21 cellular contexts compared by ENCODE assay signal in the genomic region with DNA sequence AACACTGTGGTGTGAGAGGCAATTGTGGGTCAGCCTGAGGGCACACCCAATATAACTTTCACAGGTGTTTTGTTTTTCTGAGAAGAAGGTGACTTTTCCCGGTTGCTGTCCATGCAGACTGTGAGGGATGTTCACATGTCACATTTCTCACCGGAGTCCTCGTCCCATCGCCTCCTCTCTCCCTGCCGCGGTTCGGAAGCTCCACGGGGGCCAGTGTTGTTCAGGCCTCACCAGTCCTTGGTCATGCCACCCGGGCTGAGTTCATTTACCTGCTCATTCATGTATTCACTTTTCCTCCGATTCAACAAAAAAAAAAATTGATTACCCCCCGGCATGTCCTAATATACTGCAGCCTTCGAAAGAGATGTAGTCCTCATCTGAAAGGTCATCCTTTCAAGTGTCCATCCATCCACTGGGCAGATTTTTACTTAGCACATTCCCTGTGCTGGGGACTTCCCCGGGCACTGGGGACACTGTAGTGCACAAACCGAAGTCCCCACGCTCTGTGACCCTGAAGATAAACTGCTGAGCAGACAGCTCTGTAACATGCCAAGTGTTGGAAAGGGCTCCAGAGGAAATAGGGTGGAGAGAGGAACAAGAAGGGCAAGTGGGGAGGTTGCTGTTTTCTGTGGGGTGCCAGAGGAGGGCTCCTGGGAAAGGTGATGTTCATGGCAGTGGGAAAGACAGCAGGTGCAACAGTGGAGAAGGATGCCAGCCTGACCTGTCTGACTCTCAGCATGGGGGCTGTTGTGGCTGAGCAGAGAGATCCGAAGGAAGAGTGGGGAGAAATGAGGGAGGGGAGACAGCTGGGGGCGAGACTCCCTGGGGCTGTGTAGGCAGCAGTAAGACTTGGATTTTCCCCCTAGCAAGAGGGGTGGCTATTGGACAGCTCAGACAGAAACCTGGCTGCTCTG. TPM values are rescaled to one million over a fixed set of nuclear protein-coding genes. Genes with fewer than 3 reads are reported as not detected.
"Had no signal": no experiment of that assay in that cellular context is flagged by ENCODE, and none has a peak within 500 bp of the region (broad histone marks: within the 10 kb centered on the region; RNA-seq: fewer than 3 reads in every experiment).

No MANE protein-coding gene starts in this region.

- H3K27ac Mint-ChIP-seq: activated B cell treated with CpG ODN at 0.5 μM for 24 hours; activated CD4-positive, alpha-beta memory T cell treated with anti-CD3 and anti-CD28 coated beads for 36 hours; mesothelial cell of epicardium; nephron; stimulated activated naive B cell treated with anti-CD40 and anti-IgM and Interleukin-4, amounts not matched to agents 10 μg/mL and 1 μg/mL and 100 μg/mL, for 72 hours; T-helper 2 cell treated with Interferon-gamma antibody and Interleukin-4, amounts not matched to agents 5 μg/mL and 100 μg/mL, for 36 hours had no signal

- H3K4me1 Mint-ChIP-seq: mesothelial cell of epicardium had no signal

- H3K4me1 ChIP-seq: adrenal gland, esophagus squamous epithelium, prostate gland had no signal

- H3K9me3 Mint-ChIP-seq: activated CD4-positive, alpha-beta memory T cell treated with anti-CD3 and anti-CD28 coated beads for 36 hours; activated T-cell treated with anti-CD3 and anti-CD28 coated beads, Interleukin-2, amount 50 U/mL, for 4 hours; T-helper 2 cell treated with Interferon-gamma antibody and Interleukin-4, amounts not matched to agents 5 μg/mL and 100 μg/mL, for 36 hours had no signal

- H3K36me3 ChIP-seq: adrenal gland, esophagus squamous epithelium, prostate gland, right lobe of liver, thyroid gland had no signal

- H3K4me3 Mint-ChIP-seq: activated B cell treated with CpG ODN at 0.5 μM for 24 hours; activated CD4-positive, alpha-beta memory T cell treated with anti-CD3 and anti-CD28 coated beads for 36 hours; activated T-cell treated with anti-CD3 and anti-CD28 coated beads, Interleukin-2, amount 50 U/mL, for 4 hours; mesothelial cell of epicardium; nephron; stimulated activated naive B cell treated with anti-CD40 and anti-IgM and Interleukin-4, amounts not matched to agents 10 μg/mL and 1 μg/mL and 100 μg/mL, for 72 hours; T-helper 2 cell treated with Interferon-gamma antibody and Interleukin-4, amounts not matched to agents 5 μg/mL and 100 μg/mL, for 36 hours had no signal

- H3K27ac ChIP-seq: adrenal gland, esophagus squamous epithelium, prostate gland, thyroid gland had no signal

- H3K4me3 ChIP-seq: adrenal gland, esophagus squamous epithelium, lung, prostate gland, right lobe of liver, thyroid gland had no signal

- H3K9me3 ChIP-seq: adrenal gland, esophagus squamous epithelium, prostate gland, right lobe of liver, thyroid gland had no signal

- H3K27me3 ChIP-seq: adrenal gland, esophagus squamous epithelium, right lobe of liver, thyroid gland had no signal

- DNase-seq: activated B cell treated with CpG ODN at 0.5 μM for 24 hours; activated CD4-positive, alpha-beta memory T cell treated with anti-CD3 and anti-CD28 coated beads for 36 hours; activated CD4-positive, alpha-beta T cell treated with anti-CD3 and anti-CD28 coated beads for 4 hours; activated effector memory CD4-positive, alpha-beta T cell treated with Interleukin-2 at 50 U/mL for 16 hours; activated naive CD4-positive, alpha-beta T cell treated with anti-CD3 and anti-CD28 coated beads, Interleukin-2, amount 50 U/mL, for 16 hours; activated T-cell treated with anti-CD3 and anti-CD28 coated beads, Interleukin-2, amount 50 U/mL, for 4 hours; effector memory CD4-positive, alpha-beta T cell; esophagus squamous epithelium; hippocampal formation; left colon; right lobe of liver; stimulated activated CD4-positive, alpha-beta T cell treated with anti-CD3 and anti-CD28 coated beads, Interleukin-4, amount 100 ng/mL, for 24 hours; stimulated activated naive B cell treated with anti-CD40 and anti-IgM and Interleukin-4, amounts not matched to agents 10 μg/mL and 1 μg/mL and 100 μg/mL, for 72 hours; SW 1271 had no signal

- ATAC-seq: activated T-cell treated with anti-CD3 and anti-CD28 coated beads, Interleukin-2, amount 50 U/mL, for 4 hours; left colon; stimulated activated naive B cell treated with anti-CD40 and anti-IgM and Interleukin-4, amounts not matched to agents 10 μg/mL and 1 μg/mL and 100 μg/mL, for 72 hours had no signal

RNA-seq across cellular contexts. Expression of a gene that starts 59.3 kb away (rescaled TPM):
- total RNA-seq: activated B cell treated with CpG ODN at 0.5 μM for 24 hours; activated CD4-positive, alpha-beta memory T cell treated with anti-CD3 and anti-CD28 coated beads for 36 hours had no signal
